ENCODE assay signal across 8 cellular contexts in genomic region chr7:99558306-99559275, GRCh38. TPM values are rescaled to one million over a fixed set of nuclear protein-coding genes. Genes with fewer than 3 reads are reported as not detected.
DNase-seq lines count a peak whose midpoint lies in the region; ATAC-seq and TF ChIP-seq lines count a peak whose summit lies in the region.

Gene ZNF655 (plus strand): TSS chr7:99558642. CDS start chr7:99560560, 1,918 bp downstream.

- peaks cover 8% of the 10 kb centered on the region for H3K79me1 ChIP-seq in mesenchymal stem cell (replicated peaks; ENCODE audit: low read length, poor library complexity, severe bottlenecking)

- H3K9me3 ChIP-seq in CD4-positive, alpha-beta memory T cell (ENCODE audit: control insufficient read depth in 1 of 2, low read length in 2 of 2) = no peaks in the 10 kb centered on the region
- no peaks in the 10 kb centered on the region for H3K9me3 ChIP-seq in endocrine pancreas (ENCODE audit: control insufficient read depth, low read length)
- no peaks in the 10 kb centered on the region for H3K9me3 ChIP-seq in mesenchymal stem cell (ENCODE audit: control insufficient read depth, low read length)

- no peak for TF ChIP-seq CTCF in HL-60 (IDR thresholded peaks at IDR 0.05; ENCODE audit: insufficient read depth, low read length)

- under 1% methylated on average over 70 of the region's 80 CpGs for WGBS in mesenchymal stem cell

- ATAC-seq in GM19455 (IDR thresholded peaks at IDR 0.05; ENCODE audit: unreplicated experiment) = peak; percentile 81
- ATAC-seq in activated CD8-positive, alpha-beta memory T cell treated with anti-CD3 and anti-CD28 coated beads, Interleukin-2, amount 10 ng/mL, durations not matched to agents 7 days and 5 days = peak; percentile 91

- H3K9ac ChIP-seq in endocrine pancreas (ENCODE audit: control insufficient read depth, insufficient read depth, low read length) (peak within 1 kb of the TSS; percentile 99), mesenchymal stem cell (ENCODE audit: low read length) (peak within 1 kb of the TSS; percentile 100)

- H2AFZ ChIP-seq in mesenchymal stem cell (ENCODE audit: low read depth, low read length) = peak within 1 kb of the TSS; percentile 90

- H3K27ac ChIP-seq in CD4-positive, alpha-beta memory T cell (ENCODE audit: low read depth, low read length) = peak within 1 kb of the TSS; percentile 98
- peak within 1 kb of the TSS; percentile 95 for H3K27ac ChIP-seq in HL-60 (replicated peaks)
- H3K27ac ChIP-seq in mesenchymal stem cell (ENCODE audit: low read length, poor library complexity, severe bottlenecking) = peak within 1 kb of the TSS; percentile 99

- peak within 1 kb of the TSS; percentile 67 for H3K4me2 ChIP-seq in mesenchymal stem cell (ENCODE audit: low read length, poor library complexity, severe bottlenecking)

- peak within 1 kb of the TSS; percentile 96 to 99 (median 99) for H3K27ac Mint-ChIP-seq in CD4-positive, alpha-beta memory T cell
- H3K27ac Mint-ChIP-seq in activated CD8-positive, alpha-beta memory T cell treated with anti-CD3 and anti-CD28 coated beads, Interleukin-2, amount 10 ng/mL, durations not matched to agents 7 days and 5 days = peak within 1 kb of the TSS; percentile 97

- peak within 1 kb of the TSS; percentile 79 for H2BK120ac ChIP-seq in mesenchymal stem cell (ENCODE audit: low read depth, low read length)

- no peaks in the 10 kb centered on the region for H3K9me3 Mint-ChIP-seq in CD4-positive, alpha-beta memory T cell
- H3K9me3 Mint-ChIP-seq in activated CD8-positive, alpha-beta memory T cell treated with anti-CD3 and anti-CD28 coated beads, Interleukin-2, amount 10 ng/mL, durations not matched to agents 7 days and 5 days (ENCODE audit: low read depth) = no peaks in the 10 kb centered on the region

- peak within 1 kb of the TSS in 1 of 2 experiments; percentile 33 for H2BK12ac ChIP-seq in mesenchymal stem cell (ENCODE audit: low read length in 2 of 2)

- peaks cover 28 to 56% (median 42%) of the 10 kb centered on the region in 4 donors for H3K4me1 Mint-ChIP-seq in CD4-positive, alpha-beta memory T cell
- H3K4me1 Mint-ChIP-seq in activated CD8-positive, alpha-beta memory T cell treated with anti-CD3 and anti-CD28 coated beads, Interleukin-2, amount 10 ng/mL, durations not matched to agents 7 days and 5 days = peaks cover 44% of the 10 kb centered on the region

- POLR2A ChIA-PET in CD4-positive, alpha-beta memory T cell (lab: Charles Lee; ENCODE audit: partially characterized antibody) = interaction anchor here (0.6 to 4.7 kb wide), 44 partner anchors 9 to 1694 kb away, joined by 3 to 86 read pairs (median 4); partner anchors contain the start of genes AP4M1, ATP5MF, BUD31 and CPSF4

- peak; percentile 92 to 95 (median 92) for DNase-seq in CD4-positive, alpha-beta memory T cell
- DNase-seq in HL-60 (ENCODE audit: low read depth in 1 of 2, low spot score in 1 of 2) = peak; percentile 59 to 82
- peak; percentile 67 for DNase-seq in NK-92 (lab: John Stamatoyannopoulos, UW; ENCODE audit: unreplicated experiment)
- DNase-seq in activated CD8-positive, alpha-beta memory T cell treated with anti-CD3 and anti-CD28 coated beads, Interleukin-2, amount 10 ng/mL, durations not matched to agents 7 days and 5 days = peak; percentile 96
- peak; percentile 93 for DNase-seq in mesenchymal stem cell
- DNase-seq in stimulated activated CD8-positive, alpha-beta memory T cell treated with anti-CD3 and anti-CD28 coated beads, Interleukin-12 subunit alpha, Interleukin-12 subunit beta, amount 100 ng/mL, for 4 hours (ENCODE audit: low read depth) = peak; percentile 87

- H3K36me3 Mint-ChIP-seq in CD4-positive, alpha-beta memory T cell = peaks cover 28 to 67% of the 10 kb centered on the region in 2 donors
- peaks cover 59% of the 10 kb centered on the region for H3K36me3 Mint-ChIP-seq in activated CD8-positive, alpha-beta memory T cell treated with anti-CD3 and anti-CD28 coated beads, Interleukin-2, amount 10 ng/mL, durations not matched to agents 7 days and 5 days

- H4K8ac ChIP-seq in mesenchymal stem cell (ENCODE audit: low read length) = peak within 1 kb of the TSS; percentile 83

- peak within 1 kb of the TSS; percentile 99 for H4K91ac ChIP-seq in mesenchymal stem cell (ENCODE audit: low read length)

- peak within 1 kb of the TSS in 1 of 2 experiments; percentile 97 for H3K14ac ChIP-seq in mesenchymal stem cell (ENCODE audit: low read length in 2 of 2)

- peak within 1 kb of the TSS; percentile 8 for H2AK5ac ChIP-seq in mesenchymal stem cell (ENCODE audit: low read length, severe bottlenecking)

- peak within 1 kb of the TSS; percentile 76 to 97 for H3K4me3 ChIP-seq in CD4-positive, alpha-beta memory T cell (ENCODE audit: low read length in 2 of 2)
- H3K4me3 ChIP-seq in HL-60 (replicated peaks; ENCODE audit: insufficient read depth, low read length) (peak within 1 kb of the TSS; percentile 75), endocrine pancreas (ENCODE audit: control insufficient read depth, insufficient read depth, low read length) (peak within 1 kb of the TSS; percentile 93), mesenchymal stem cell (ENCODE audit: insufficient read depth in 1 of 2, low read depth in 1 of 2, low read length in 2 of 2) (peak within 1 kb of the TSS; percentile 74 to 98)

- H3K4me1 ChIP-seq in CD4-positive, alpha-beta memory T cell (ENCODE audit: insufficient read depth, low read length) = peaks cover 43% of the 10 kb centered on the region
- no peaks in the 10 kb centered on the region for H3K4me1 ChIP-seq in endocrine pancreas (ENCODE audit: control insufficient read depth, insufficient read depth, low read length)
- peaks cover 11% of the 10 kb centered on the region for H3K4me1 ChIP-seq in mesenchymal stem cell (ENCODE audit: control insufficient read depth, insufficient read depth, low read depth, low read length)

- intact Hi-C loops in CD4-positive, alpha-beta memory T cell (cut with micrococcal nuclease) = loop anchor here (1.0 to 10.0 kb wide), 5 partner anchors 54 to 526 kb away; partner anchors contain the start of genes BUD31, COPS6, PDAP1 and ZKSCAN5

- CTCF ChIA-PET in CD4-positive, alpha-beta memory T cell (lab: Charles Lee; ENCODE audit: partially characterized antibody) = interaction anchor here (0.9 to 2.0 kb wide), 6 partner anchors 33 to 165 kb away, joined by 3 to 5 read pairs (median 3); partner anchors contain the start of genes BUD31, PDAP1 and ZKSCAN5
- CTCF ChIA-PET in activated CD8-positive, alpha-beta memory T cell treated with anti-CD3 and anti-CD28 coated beads, Interleukin-2, amount 10 ng/mL, durations not matched to agents 7 days and 5 days (lab: Charles Lee) = interaction anchor here (1.0 to 1.9 kb wide), 5 partner anchors 8 to 355 kb away, joined by 3 to 7 read pairs (median 4); partner anchors contain the start of genes ZKSCAN5 and ZSCAN25

- H3K27me3 ChIP-seq in CD4-positive, alpha-beta memory T cell (ENCODE audit: insufficient read depth, low read length) = no peaks in the 10 kb centered on the region
- H3K27me3 ChIP-seq in HL-60 (ENCODE audit: insufficient read depth, poor library complexity, severe bottlenecking) = no peaks in the 10 kb centered on the region
- no peaks in the 10 kb centered on the region for H3K27me3 ChIP-seq in endocrine pancreas (ENCODE audit: control insufficient read depth, insufficient read depth, low read length)
- H3K27me3 ChIP-seq in mesenchymal stem cell (ENCODE audit: control insufficient read depth in 1 of 2, insufficient read depth in 1 of 2, low read length in 2 of 2) = no peaks in the 10 kb centered on the region

- peak within 1 kb of the TSS; percentile 91 to 100 (median 98) for H3K4me3 Mint-ChIP-seq in CD4-positive, alpha-beta memory T cell
- H3K4me3 Mint-ChIP-seq in activated CD8-positive, alpha-beta memory T cell treated with anti-CD3 and anti-CD28 coated beads, Interleukin-2, amount 10 ng/mL, durations not matched to agents 7 days and 5 days = peak within 1 kb of the TSS; percentile 91

- H3K18ac ChIP-seq in mesenchymal stem cell (ENCODE audit: low read depth in 1 of 2, low read length in 2 of 2) = peak within 1 kb of the TSS; percentile 98

- peak within 1 kb of the TSS; percentile 84 for H2BK15ac ChIP-seq in mesenchymal stem cell (ENCODE audit: low read depth, poor library complexity, severe bottlenecking)

- H3K23ac ChIP-seq in mesenchymal stem cell (ENCODE audit: low read length in 2 of 2) = peak within 1 kb of the TSS; percentile 25 to 67

- peak within 1 kb of the TSS; percentile 98 to 99 for H3K4ac ChIP-seq in mesenchymal stem cell (ENCODE audit: low read depth in 1 of 2, low read length in 2 of 2)

- H3K27me3 Mint-ChIP-seq in CD4-positive, alpha-beta memory T cell = no peaks in the 10 kb centered on the region
- no peaks in the 10 kb centered on the region for H3K27me3 Mint-ChIP-seq in activated CD8-positive, alpha-beta memory T cell treated with anti-CD3 and anti-CD28 coated beads, Interleukin-2, amount 10 ng/mL, durations not matched to agents 7 days and 5 days

- H3K36me3 ChIP-seq in CD4-positive, alpha-beta memory T cell (ENCODE audit: insufficient read depth, low read length) = peaks cover 35% of the 10 kb centered on the region
- H3K36me3 ChIP-seq in endocrine pancreas (ENCODE audit: control insufficient read depth, insufficient read depth, low read length) (peaks cover 10% of the 10 kb centered on the region), mesenchymal stem cell (ENCODE audit: control insufficient read depth in 1 of 2, insufficient read depth in 2 of 2, low read depth in 1 of 2, low read length in 2 of 2) (peaks cover 11 to 58% of the 10 kb centered on the region in 2 experiments)

- peak within 1 kb of the TSS; percentile 91 for H2BK5ac ChIP-seq in mesenchymal stem cell (ENCODE audit: low read depth, low read length, poor library complexity, severe bottlenecking)

RNA-seq across cellular contexts. Expression of gene ZNF655, which starts in this region (rescaled TPM):
- 100 to 1,000 TPM; 137 to 150 TPM for total RNA-seq in CD4-positive, alpha-beta memory T cell
- 10 to 100 TPM; 66.8 to 74.0 TPM for polyA plus RNA-seq in CD4-positive, alpha-beta memory T cell
- 10 to 100 TPM; 86.0 to 92.7 TPM for total RNA-seq in activated CD8-positive, alpha-beta memory T cell treated with anti-CD3 and anti-CD28 coated beads, Interleukin-2, amount 10 ng/mL, durations not matched to agents 7 days and 5 days
- polyA plus RNA-seq in mesenchymal stem cell (2013, experiment 1 of 2) = 38.0 TPM
- polyA plus RNA-seq in mesenchymal stem cell (2013, experiment 2 of 2) = 38.7 TPM

Comparison
In these comparisons a context has a peak if more than half of its experiments do, and no peak if none do; other contexts are left out.
1. Peak in every context shown above with its lines: DNase-seq, ATAC-seq, H3K4me3 ChIP-seq and H3K27ac ChIP-seq.